24 cellular contexts compared by ENCODE assay signal in genomic region chr20:48538856-48539255, GRCh38.
DNase-seq lines count a peak whose midpoint lies in the region; ATAC-seq and TF ChIP-seq lines count a peak whose summit lies in the region.
"Had no signal": no experiment of that assay in that cellular context is flagged by ENCODE, and none has a peak within 500 bp of the region (broad histone marks: within the 10 kb centered on the region; RNA-seq: fewer than 3 reads in every experiment).

No MANE protein-coding gene starts in this region.

- DNase-seq in Calu3 (no peak), NT2/D1 (ENCODE audit: low read depth, low spot score) (peak; percentile 42), glomerular visceral epithelial cell (ENCODE audit: extremely low spot score) (peak; percentile 7), NCI-H524 (lab: John Stamatoyannopoulos, UW) (no peak), DMS53 treated with DMSO at 0.1 percent for 48 hours (lab: John Stamatoyannopoulos, UW; ENCODE audit: unreplicated experiment) (no peak)
- DNase-seq: activated CD4-positive, alpha-beta T cell treated with anti-CD3 and anti-CD28 coated beads for 4 hours; activated CD8-positive, alpha-beta memory T cell treated with anti-CD3 and anti-CD28 coated beads, Interleukin-2, amount 10 ng/mL, durations not matched to agents 7 days and 5 days; effector memory CD4-positive, alpha-beta T cell; esophagus squamous epithelium; naive B cell; NCI-H1105 treated with DMSO at 0.1 percent for 48 hours; NCI-H2107; NCI-H524 treated with DMSO at 0.1 percent for 48 hours; Right ventricle myocardium superior had no signal

- H3K9me3 ChIP-seq in NT2/D1 (ENCODE audit: insufficient read depth, low read length): peaks cover 16% of the 10 kb centered on the region; the same call in 1 of the 2 replicates
- H3K9me3 ChIP-seq: body of pancreas, esophagus squamous epithelium, ovary, suprapubic skin had no signal

- no peaks in the 10 kb centered on the region for H3K27me3 ChIP-seq in NT2/D1 (ENCODE audit: insufficient read depth, insufficient read length)
- H3K27me3 ChIP-seq: body of pancreas, ovary had no signal

- peak overlapping the region; percentile 79 for H3K27ac Mint-ChIP-seq in Calu3 (ENCODE audit: unreplicated experiment)
- H3K27ac Mint-ChIP-seq in nephron: peak overlapping the region; percentile 9 to 16 (median 16)
- H3K27ac Mint-ChIP-seq: activated CD8-positive, alpha-beta memory T cell treated with anti-CD3 and anti-CD28 coated beads, Interleukin-2, amount 10 ng/mL, durations not matched to agents 7 days and 5 days; activated naive CD8-positive, alpha-beta T cell had no signal

- H3K4me1 ChIP-seq in NT2/D1 (ENCODE audit: insufficient read depth, insufficient read length): no peaks in the 10 kb centered on the region
- H3K4me1 ChIP-seq: esophagus squamous epithelium, suprapubic skin had no signal

- H3K4me1 Mint-ChIP-seq in Calu3 (ENCODE audit: low read depth, unreplicated experiment): peaks cover 52% of the 10 kb centered on the region
- peaks cover 40% of the 10 kb centered on the region for H3K4me1 Mint-ChIP-seq in nephron
- H3K4me1 Mint-ChIP-seq: activated CD8-positive, alpha-beta memory T cell treated with anti-CD3 and anti-CD28 coated beads, Interleukin-2, amount 10 ng/mL, durations not matched to agents 7 days and 5 days had no signal

- H3K4me3 ChIP-seq in NT2/D1 (ENCODE audit: insufficient read length, low read depth): no peak overlapping the region
- H3K4me3 ChIP-seq: body of pancreas, esophagus squamous epithelium, GM23248, lung, ovary, suprapubic skin had no signal

- peaks cover 7% of the 10 kb centered on the region for H3K36me3 Mint-ChIP-seq in Calu3 (ENCODE audit: insufficient read depth, unreplicated experiment)
- H3K36me3 Mint-ChIP-seq in nephron (ENCODE audit: low read depth): peaks cover 8% of the 10 kb centered on the region
- H3K36me3 Mint-ChIP-seq: activated CD8-positive, alpha-beta memory T cell treated with anti-CD3 and anti-CD28 coated beads, Interleukin-2, amount 10 ng/mL, durations not matched to agents 7 days and 5 days; activated naive CD8-positive, alpha-beta T cell had no signal

- H3K27me3 Mint-ChIP-seq in Calu3 (ENCODE audit: unreplicated experiment): no peaks in the 10 kb centered on the region
- peaks cover 24% of the 10 kb centered on the region for H3K27me3 Mint-ChIP-seq in nephron (ENCODE audit: low read depth)

- TF ChIP-seq CTCF in Calu3 (IDR thresholded peaks at IDR 0.05; ENCODE audit: unreplicated experiment) (no peak), nephron (IDR thresholded peaks at IDR 0.05; ENCODE audit: unreplicated experiment in 3 of 3) (no peak)

- intact Hi-C loops in Calu3 (cut with micrococcal nuclease; ENCODE audit: unreplicated experiment): loop anchor here (2.0 to 10.0 kb wide), 2 partner anchors 82 to 164 kb away; no protein-coding TSS in a partner anchor

- H3K9me3 Mint-ChIP-seq in Calu3 (ENCODE audit: low read depth, unreplicated experiment) (peaks cover 7% of the 10 kb centered on the region), nephron (peaks cover 8% of the 10 kb centered on the region)

- BruUV-seq in Calu3 (replicated peaks; lab: Mats Ljungman, UMichigan): no TSS peak

- CTCF ChIA-PET in Calu3 (lab: Charles Lee): interaction anchor here (0.6 to 1.9 kb wide), 8 partner anchors 9 to 365 kb away, joined by 3 to 26 read pairs (median 4); no protein-coding TSS in a partner anchor

- H3K4me3 Mint-ChIP-seq in Calu3 (ENCODE audit: low read depth, unreplicated experiment) (peak overlapping the region; percentile 24), nephron (no peak overlapping the region)
- H3K4me3 Mint-ChIP-seq: activated CD8-positive, alpha-beta memory T cell treated with anti-CD3 and anti-CD28 coated beads, Interleukin-2, amount 10 ng/mL, durations not matched to agents 7 days and 5 days; activated naive CD8-positive, alpha-beta T cell; naive B cell had no signal

- no peaks in the 10 kb centered on the region for H3K36me3 ChIP-seq in NT2/D1 (ENCODE audit: insufficient read depth, insufficient read length, low read length)
- H3K36me3 ChIP-seq: esophagus squamous epithelium, ovary, suprapubic skin had no signal

- H3K9ac ChIP-seq in NT2/D1 (ENCODE audit: insufficient read length, low read depth): peak overlapping the region; percentile 46
- H3K9ac ChIP-seq: GM23248 had no signal

- no peak for ATAC-seq in HG03565 (IDR thresholded peaks at IDR 0.05; ENCODE audit: unreplicated experiment)
- ATAC-seq in GM19324 (IDR thresholded peaks at IDR 0.05; ENCODE audit: low FRiP score, unreplicated experiment): no peak
- ATAC-seq: activated CD8-positive, alpha-beta memory T cell treated with anti-CD3 and anti-CD28 coated beads, Interleukin-2, amount 10 ng/mL, durations not matched to agents 7 days and 5 days; body of pancreas; sciatic nerve had no signal

Comparison
In these comparisons a context has a peak if more than half of its experiments do, and no peak if none do; other contexts are left out.
1. DNase-seq: peak in NT2/D1 (single experiment) and glomerular visceral epithelial cell (single experiment); none in Calu3 (single experiment), NCI-H524 (0 of 2) and DMS53 treated with DMSO at 0.1 percent for 48 hours (single experiment).